Comparison of ENCODE assay signal across 1 cellular context in the genomic region with DNA sequence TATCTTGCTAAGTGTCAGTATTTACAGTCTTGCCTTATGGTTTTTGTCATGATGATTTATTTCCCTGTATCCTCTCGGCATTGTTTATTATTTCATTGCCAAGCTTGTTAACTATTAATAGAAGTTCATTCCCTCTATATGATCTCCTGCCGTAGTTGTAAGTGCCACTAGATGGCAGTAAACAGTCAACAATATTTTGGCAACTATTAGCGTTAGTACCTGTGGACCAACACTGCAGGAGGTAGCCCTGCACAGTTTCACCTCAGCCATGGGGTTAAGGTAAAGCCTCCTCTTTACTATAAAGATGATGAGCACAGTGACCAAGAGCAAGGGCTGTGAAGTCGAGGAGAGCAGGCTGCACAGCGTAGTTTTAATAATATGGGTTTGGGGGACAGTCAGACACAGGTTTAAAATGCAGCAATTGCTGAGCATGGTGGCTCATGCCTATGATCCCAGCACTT.
TF ChIP-seq lines count a peak whose summit lies in the region.

No MANE protein-coding gene starts in this region.

TF ChIP-seq in SK-N-SH, 30 proteins besides CTCF, POLR2A, EP300 and RAD21 (continued from another document):
- TF ChIP-seq, protein P1, sequence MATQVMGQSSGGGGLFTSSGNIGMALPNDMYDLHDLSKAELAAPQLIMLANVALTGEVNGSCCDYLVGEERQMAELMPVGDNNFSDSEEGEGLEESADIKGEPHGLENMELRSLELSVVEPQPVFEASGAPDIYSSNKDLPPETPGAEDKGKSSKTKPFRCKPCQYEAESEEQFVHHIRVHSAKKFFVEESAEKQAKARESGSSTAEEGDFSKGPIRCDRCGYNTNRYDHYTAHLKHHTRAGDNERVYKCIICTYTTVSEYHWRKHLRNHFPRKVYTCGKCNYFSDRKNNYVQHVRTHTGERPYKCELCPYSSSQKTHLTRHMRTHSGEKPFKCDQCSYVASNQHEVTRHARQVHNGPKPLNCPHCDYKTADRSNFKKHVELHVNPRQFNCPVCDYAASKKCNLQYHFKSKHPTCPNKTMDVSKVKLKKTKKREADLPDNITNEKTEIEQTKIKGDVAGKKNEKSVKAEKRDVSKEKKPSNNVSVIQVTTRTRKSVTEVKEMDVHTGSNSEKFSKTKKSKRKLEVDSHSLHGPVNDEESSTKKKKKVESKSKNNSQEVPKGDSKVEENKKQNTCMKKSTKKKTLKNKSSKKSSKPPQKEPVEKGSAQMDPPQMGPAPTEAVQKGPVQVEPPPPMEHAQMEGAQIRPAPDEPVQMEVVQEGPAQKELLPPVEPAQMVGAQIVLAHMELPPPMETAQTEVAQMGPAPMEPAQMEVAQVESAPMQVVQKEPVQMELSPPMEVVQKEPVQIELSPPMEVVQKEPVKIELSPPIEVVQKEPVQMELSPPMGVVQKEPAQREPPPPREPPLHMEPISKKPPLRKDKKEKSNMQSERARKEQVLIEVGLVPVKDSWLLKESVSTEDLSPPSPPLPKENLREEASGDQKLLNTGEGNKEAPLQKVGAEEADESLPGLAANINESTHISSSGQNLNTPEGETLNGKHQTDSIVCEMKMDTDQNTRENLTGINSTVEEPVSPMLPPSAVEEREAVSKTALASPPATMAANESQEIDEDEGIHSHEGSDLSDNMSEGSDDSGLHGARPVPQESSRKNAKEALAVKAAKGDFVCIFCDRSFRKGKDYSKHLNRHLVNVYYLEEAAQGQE (IDR thresholded peaks at IDR 0.05; ENCODE audit: low read depth, low read length) = no peak
- no peak for TF ChIP-seq RFX5 (IDR thresholded peaks at IDR 0.05; ENCODE audit: low read length)
- TF ChIP-seq, protein P2, sequence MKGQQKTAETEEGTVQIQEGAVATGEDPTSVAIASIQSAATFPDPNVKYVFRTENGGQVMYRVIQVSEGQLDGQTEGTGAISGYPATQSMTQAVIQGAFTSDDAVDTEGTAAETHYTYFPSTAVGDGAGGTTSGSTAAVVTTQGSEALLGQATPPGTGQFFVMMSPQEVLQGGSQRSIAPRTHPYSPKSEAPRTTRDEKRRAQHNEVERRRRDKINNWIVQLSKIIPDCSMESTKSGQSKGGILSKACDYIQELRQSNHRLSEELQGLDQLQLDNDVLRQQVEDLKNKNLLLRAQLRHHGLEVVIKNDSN (IDR thresholded peaks at IDR 0.05; ENCODE audit: borderline replicate concordance, low read depth) = no peak
- TF ChIP-seq FOSL2 (IDR thresholded peaks at IDR 0.05; ENCODE audit: borderline replicate concordance, low read depth) = no peak
- TF ChIP-seq, protein P3, sequence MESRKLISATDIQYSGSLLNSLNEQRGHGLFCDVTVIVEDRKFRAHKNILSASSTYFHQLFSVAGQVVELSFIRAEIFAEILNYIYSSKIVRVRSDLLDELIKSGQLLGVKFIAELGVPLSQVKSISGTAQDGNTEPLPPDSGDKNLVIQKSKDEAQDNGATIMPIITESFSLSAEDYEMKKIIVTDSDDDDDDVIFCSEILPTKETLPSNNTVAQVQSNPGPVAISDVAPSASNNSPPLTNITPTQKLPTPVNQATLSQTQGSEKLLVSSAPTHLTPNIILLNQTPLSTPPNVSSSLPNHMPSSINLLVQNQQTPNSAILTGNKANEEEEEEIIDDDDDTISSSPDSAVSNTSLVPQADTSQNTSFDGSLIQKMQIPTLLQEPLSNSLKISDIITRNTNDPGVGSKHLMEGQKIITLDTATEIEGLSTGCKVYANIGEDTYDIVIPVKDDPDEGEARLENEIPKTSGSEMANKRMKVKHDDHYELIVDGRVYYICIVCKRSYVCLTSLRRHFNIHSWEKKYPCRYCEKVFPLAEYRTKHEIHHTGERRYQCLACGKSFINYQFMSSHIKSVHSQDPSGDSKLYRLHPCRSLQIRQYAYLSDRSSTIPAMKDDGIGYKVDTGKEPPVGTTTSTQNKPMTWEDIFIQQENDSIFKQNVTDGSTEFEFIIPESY (IDR thresholded peaks at IDR 0.05; ENCODE audit: borderline replicate concordance, low read depth) = no peak
- TF ChIP-seq TEAD4 (IDR thresholded peaks at IDR 0.05; ENCODE audit: borderline replicate concordance, insufficient read depth) = no peak
- TF ChIP-seq FOXJ3 (CRISPR knock-in tag; IDR thresholded peaks at IDR 0.05) = no peak
- peak; percentile 15 for TF ChIP-seq CHD2 (IDR thresholded peaks at IDR 0.05; ENCODE audit: low read length, partially characterized antibody)
